ENCODE assay signal across 8 cellular contexts in the genomic region with DNA sequence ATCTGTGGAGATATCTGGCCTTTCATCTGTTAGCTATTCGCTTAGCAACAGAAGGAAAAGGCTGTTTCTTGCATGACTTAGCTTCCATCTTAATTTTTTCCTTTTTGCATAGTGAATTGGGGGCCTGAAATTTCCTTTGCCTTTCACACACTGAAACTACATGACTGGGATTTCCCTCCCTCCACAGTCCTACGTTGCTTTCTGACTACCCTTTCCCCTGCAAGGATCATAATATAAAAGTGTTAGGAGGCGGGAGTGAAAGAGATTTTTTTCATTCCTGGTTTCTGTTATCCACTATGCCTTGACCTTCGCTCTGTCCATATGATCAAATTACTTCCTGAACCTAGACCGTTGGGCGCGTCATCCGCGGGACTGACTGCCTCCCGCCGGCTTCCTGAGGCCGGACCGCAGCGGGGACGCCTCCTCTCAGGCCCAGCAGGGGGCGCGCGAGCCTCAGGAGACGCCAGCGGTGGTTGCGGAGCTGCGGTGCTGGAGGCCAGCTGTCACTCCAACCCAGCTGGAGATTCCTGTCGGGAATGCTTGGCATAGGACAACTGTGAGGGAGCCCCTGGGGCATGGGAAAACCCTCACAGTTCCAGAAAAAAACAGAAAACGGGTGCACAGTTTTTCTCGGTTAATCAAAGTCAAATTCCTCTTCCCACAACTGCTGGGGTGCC. TPM values are rescaled to one million over a fixed set of nuclear protein-coding genes. Genes with fewer than 3 reads are reported as not detected.
DNase-seq lines count a peak whose midpoint lies in the region; ATAC-seq, FAIRE-seq and TF ChIP-seq lines count a peak whose summit lies in the region.

No MANE protein-coding gene starts in this region.

- H3K4me3 ChIP-seq in PC-9: no peak overlapping the region

- H3K79me2 ChIP-seq in PC-9 (ENCODE audit: low read depth): no peaks in the 10 kb centered on the region

- H3K36me3 ChIP-seq in PC-9 (ENCODE audit: low read depth): peaks cover 4% of the 10 kb centered on the region

- peak overlapping the region; percentile 43 for H3K4me3 Mint-ChIP-seq in natural killer cell treated with Interleukin-12 subunit alpha and Interleukin-12 subunit beta and Interleukin-15 and Interleukin-18, amount 100 ng/mL, for 72 hours

- H3K9me2 ChIP-seq in PC-9 (ENCODE audit: insufficient read depth): no peaks in the 10 kb centered on the region

- peaks cover 17 to 34% of the 10 kb centered on the region in 2 donors for H3K27me3 Mint-ChIP-seq in natural killer cell treated with Interleukin-12 subunit alpha and Interleukin-12 subunit beta and Interleukin-15 and Interleukin-18, amount 100 ng/mL, for 72 hours

- H3K27ac ChIP-seq in PC-9: 0 out of 2 replicates have a peak overlapping the region, but pooled peaks have one; percentile 12

- ATAC-seq in natural killer cell treated with Interleukin-12 subunit alpha and Interleukin-12 subunit beta and Interleukin-15 and Interleukin-18, amount 100 ng/mL, for 72 hours: peak; percentile 84 to 90

- DNase-seq in COLO668 (lab: John Stamatoyannopoulos, UW; ENCODE audit: unreplicated experiment) (peak; percentile 80), GM20000 (ENCODE audit: low spot score) (peak; percentile 65), HTR-8/SVneo (ENCODE audit: insufficient read length, low spot score) (peak; percentile 66), PC-9 (peak; percentile 76 to 85), activated T-helper 1 cell treated with Interleukin-2 at 50 U/mL for 16 hours (ENCODE audit: low read depth) (peak; percentile 20), fibroblast of peridontal ligament (ENCODE audit: extremely low read depth) (peak; percentile 55)
- DNase-seq in natural killer cell treated with Interleukin-12 subunit alpha and Interleukin-12 subunit beta and Interleukin-15 and Interleukin-18, amount 100 ng/mL, for 72 hours (ENCODE audit: low spot score): peak; percentile 69
- DNase-seq in stimulated activated naive CD4-positive, alpha-beta T cell (lab: John Stamatoyannopoulos, UW): peak; percentile 2 to 47 (median 22)

- FAIRE-seq in HTR-8/SVneo (lab: Jason Lieb, UNC): peak; percentile 49

- no peak overlapping the region for H3K27ac Mint-ChIP-seq in natural killer cell treated with Interleukin-12 subunit alpha and Interleukin-12 subunit beta and Interleukin-15 and Interleukin-18, amount 100 ng/mL, for 72 hours

- no peaks in the 10 kb centered on the region for H3K9me3 ChIP-seq in PC-9 (ENCODE audit: insufficient read depth, low read depth)

- TF ChIP-seq CTCF in GM20000 (IDR thresholded peaks at IDR 0.05; ENCODE audit: extremely low read depth, missing control alignments) (peak; percentile 82), PC-9 (conservative IDR thresholded peaks at IDR 0.05) (peak; percentile 96)

- H3K4me1 Mint-ChIP-seq in natural killer cell treated with Interleukin-12 subunit alpha and Interleukin-12 subunit beta and Interleukin-15 and Interleukin-18, amount 100 ng/mL, for 72 hours (ENCODE audit: low read depth in 2 of 2): peaks cover 4 to 8% of the 10 kb centered on the region in 2 donors

- no peaks in the 10 kb centered on the region for H3K9me3 Mint-ChIP-seq in natural killer cell treated with Interleukin-12 subunit alpha and Interleukin-12 subunit beta and Interleukin-15 and Interleukin-18, amount 100 ng/mL, for 72 hours

- H4K20me1 ChIP-seq in PC-9 (ENCODE audit: insufficient read depth): no peaks in the 10 kb centered on the region

- H2AFZ ChIP-seq in PC-9: no peak overlapping the region

- POLR2A ChIA-PET in PC-9 (lab: Charles Lee; ENCODE audit: unreplicated experiment): no interaction called here

- peak overlapping the region; percentile 56 for H3K4me2 ChIP-seq in PC-9

- H3F3A ChIP-seq in PC-9 (ENCODE audit: insufficient read depth, low read depth): peaks cover 17% of the 10 kb centered on the region

- CTCF ChIA-PET in PC-9 (lab: Charles Lee): interaction anchor here (0.6 to 1.4 kb wide), 5 partner anchors 134 to 209 kb away, joined by 3 to 5 read pairs (median 3); a partner anchor contains a TSS

- no peaks in the 10 kb centered on the region for H3K27me3 ChIP-seq in PC-9 (ENCODE audit: insufficient read depth, low read depth)

- BruUV-seq in PC-9 (replicated peaks; lab: Mats Ljungman, UMichigan): no TSS peak

- H3K36me3 Mint-ChIP-seq in natural killer cell treated with Interleukin-12 subunit alpha and Interleukin-12 subunit beta and Interleukin-15 and Interleukin-18, amount 100 ng/mL, for 72 hours: no peaks in the 10 kb centered on the region

- peaks cover 37% of the 10 kb centered on the region for H3K4me1 ChIP-seq in PC-9 (replicated peaks; ENCODE audit: insufficient read depth)

- intact Hi-C loops in PC-9 (cut with micrococcal nuclease; ENCODE audit: unreplicated experiment): loop anchor here (1.0 to 5.0 kb wide), 6 partner anchors 137 to 460 kb away; a partner anchor contains a TSS

RNA-seq across cellular contexts. Expression of a gene that starts 55.6 kb away (rescaled TPM):
- total RNA-seq in PC-9 (2021): not detected in 2 replicates
- total RNA-seq in natural killer cell treated with Interleukin-12 subunit alpha and Interleukin-12 subunit beta and Interleukin-15 and Interleukin-18, amount 100 ng/mL, for 72 hours: not detected

Comparison
In these comparisons a context has a peak if more than half of its experiments do, and no peak if none do; other contexts are left out.
1. DNase-seq: peak in every context shown above with its lines; median percentile 80 in PC-9; 80 in COLO668; 69 in natural killer cell treated with Interleukin-12 subunit alpha and Interleukin-12 subunit beta and Interleukin-15 and Interleukin-18, amount 100 ng/mL, for 72 hours; 66 in HTR-8/SVneo; 65 in GM20000; 55 in fibroblast of peridontal ligament; 22 in stimulated activated naive CD4-positive, alpha-beta T cell; 20 in activated T-helper 1 cell treated with Interleukin-2 at 50 U/mL for 16 hours.